17 cellular contexts compared by ENCODE assay signal in the genomic region with DNA sequence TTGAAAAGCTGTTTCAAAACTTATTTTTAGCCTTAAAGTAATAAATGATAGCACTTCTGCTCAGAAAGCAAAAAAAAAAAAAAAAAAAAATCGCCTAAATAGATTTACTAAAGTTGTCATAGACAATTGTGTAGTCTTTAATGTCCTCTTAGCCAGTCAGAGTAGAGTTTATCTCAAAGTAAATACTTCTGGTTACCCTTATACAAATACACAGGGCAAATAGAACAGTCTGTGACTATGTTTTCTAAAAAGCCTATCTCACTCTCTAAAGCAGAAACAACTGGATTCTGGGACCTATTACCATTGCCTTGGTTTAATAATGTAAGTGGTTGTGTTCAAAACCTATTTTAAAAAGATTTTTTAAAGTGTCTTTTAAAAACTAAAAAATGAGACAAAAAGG.
"Had no signal": no experiment of that assay in that cellular context is flagged by ENCODE, and none has a peak within 500 bp of the region (broad histone marks: within the 10 kb centered on the region; RNA-seq: fewer than 3 reads in every experiment).

No MANE protein-coding gene starts in this region.

- DNase-seq: activated CD4-positive, alpha-beta T cell treated with anti-CD3 and anti-CD28 coated beads, Interleukin-2, amount 10 ng/mL, durations not matched to agents 7 days and 5 days; activated CD4-positive, CD25-positive, alpha-beta regulatory T cell; activated CD8-positive, alpha-beta memory T cell treated with anti-CD3 and anti-CD28 coated beads, Interleukin-2, amount 50 U/mL, for 48 hours; activated gamma-delta T cell; activated T-cell treated with anti-CD3 and anti-CD28 coated beads, Interleukin-2, amount 50 U/mL, for 72 hours; amniotic stem cell; caudate nucleus; colonic mucosa; mesenchymal stem cell; naive thymus-derived CD8-positive, alpha-beta T cell; stimulated activated CD4-positive, alpha-beta T cell treated with anti-CD3 and anti-CD28 coated beads, Interleukin-4, amount 100 ng/mL, for 24 hours; stimulated activated naive CD4-positive, alpha-beta T cell; transverse colon had no signal

- H3K36me3 Mint-ChIP-seq: activated naive CD8-positive, alpha-beta T cell had no signal

- H3K4me1 ChIP-seq: colonic mucosa, transverse colon had no signal

- H3K27ac ChIP-seq: colonic mucosa, neutrophil, transverse colon had no signal

- H3K36me3 ChIP-seq: colonic mucosa, neutrophil, transverse colon had no signal

- H3K27me3 Mint-ChIP-seq: activated CD4-positive, alpha-beta T cell treated with anti-CD3 and anti-CD28 coated beads, Interleukin-2, amount 10 ng/mL, durations not matched to agents 7 days and 5 days; naive thymus-derived CD8-positive, alpha-beta T cell had no signal

- H3K4me3 ChIP-seq: colonic mucosa, transverse colon had no signal

- H3K27me3 ChIP-seq: colonic mucosa, neutrophil, transverse colon had no signal

- H3K4me1 Mint-ChIP-seq: activated CD4-positive, alpha-beta T cell treated with anti-CD3 and anti-CD28 coated beads, Interleukin-2, amount 10 ng/mL, durations not matched to agents 7 days and 5 days; naive thymus-derived CD8-positive, alpha-beta T cell had no signal

- FAIRE-seq: keratinocyte had no signal

- H3K4me3 Mint-ChIP-seq: activated CD4-positive, alpha-beta T cell treated with anti-CD3 and anti-CD28 coated beads, Interleukin-2, amount 10 ng/mL, durations not matched to agents 7 days and 5 days; activated naive CD8-positive, alpha-beta T cell; activated T-cell treated with anti-CD3 and anti-CD28 coated beads, Interleukin-2, amount 50 U/mL, for 72 hours; naive thymus-derived CD8-positive, alpha-beta T cell had no signal

- ATAC-seq: activated T-cell treated with anti-CD3 and anti-CD28 coated beads, Interleukin-2, amount 50 U/mL, for 72 hours; esophagus mucosa; naive thymus-derived CD8-positive, alpha-beta T cell had no signal

- H3K27ac Mint-ChIP-seq: activated CD4-positive, alpha-beta T cell treated with anti-CD3 and anti-CD28 coated beads, Interleukin-2, amount 10 ng/mL, durations not matched to agents 7 days and 5 days; activated naive CD8-positive, alpha-beta T cell; activated T-cell treated with anti-CD3 and anti-CD28 coated beads, Interleukin-2, amount 50 U/mL, for 72 hours; naive thymus-derived CD8-positive, alpha-beta T cell had no signal

- H3K9me3 ChIP-seq: colonic mucosa had no signal
